ENCODE assay signal across 12 cellular contexts in the genomic region with DNA sequence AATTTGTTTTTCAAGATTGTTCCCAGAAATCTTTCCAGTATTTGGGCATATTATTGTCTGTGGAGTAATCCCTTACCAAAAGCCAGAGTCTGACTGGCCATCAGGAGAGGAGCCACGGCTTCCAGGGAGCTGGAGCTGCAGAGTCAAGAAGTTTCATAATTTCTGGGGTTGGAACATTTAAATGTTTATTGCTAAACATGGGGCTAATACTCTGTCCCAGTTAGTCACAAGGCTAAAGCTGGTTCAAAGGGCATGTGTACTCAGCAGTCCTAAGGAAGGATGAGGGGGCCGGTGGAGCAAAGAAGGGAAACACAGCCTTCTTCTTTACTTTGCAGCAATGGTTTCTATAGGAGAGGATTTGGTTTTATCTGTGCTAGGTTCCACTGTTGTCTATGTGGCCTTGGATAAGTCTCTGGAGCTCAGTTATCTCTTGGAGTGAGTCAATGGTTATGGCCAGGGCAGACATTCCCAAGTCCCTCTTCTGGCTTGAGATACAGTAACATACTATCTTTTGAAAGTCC. TPM values are rescaled to one million over a fixed set of nuclear protein-coding genes. Genes with fewer than 3 reads are reported as not detected.
A peak's percentile ranks its signal among the peaks of the same experiment; 100 is the strongest.
DNase-seq lines count a peak whose midpoint lies in the region; ATAC-seq and TF ChIP-seq lines count a peak whose summit lies in the region.
"Had no signal": no experiment of that assay in that cellular context is flagged by ENCODE, and none has a peak within 500 bp of the region (broad histone marks: within the 10 kb centered on the region; RNA-seq: fewer than 3 reads in every experiment).

No MANE protein-coding gene starts in this region.

- H3K79me2 ChIP-seq in H9 (ENCODE audit: insufficient read depth, low read length): no peaks in the 10 kb centered on the region

- peak; percentile 34 for ATAC-seq in left colon
- ATAC-seq: PC-3 had no signal

- 55% methylated on average over 2 of the region's 2 CpGs; no CpG with 5 or more reads in 1 of the 2 donors for WGBS in transverse colon (ENCODE audit: low coverage in 1 of 2), 2 donors
- no CpG with 5 or more reads among the region's 2 CpGs for WGBS in H9 (ENCODE audit: extremely low coverage, insufficient read length, low lambda C conversion rate)

- no peak overlapping the region for H4K5ac ChIP-seq in H9 (ENCODE audit: insufficient read length, low read depth, low read length)

- no peak for TF ChIP-seq POLR2A in transverse colon (IDR thresholded peaks at IDR 0.05)

- no peaks in the 10 kb centered on the region for H3K79me1 ChIP-seq in H9 (ENCODE audit: insufficient read depth, low read depth, low read length, poor library complexity, severe bottlenecking)

- H2BK5ac ChIP-seq in H9 (ENCODE audit: insufficient read length, low read length): no peak overlapping the region

- no peak overlapping the region for H2BK15ac ChIP-seq in H9 (ENCODE audit: low read depth, low read length)

- H3K27ac ChIP-seq in transverse colon: peak overlapping the region; percentile 23 to 73 (median 70)
- H3K27ac ChIP-seq in H9 (ENCODE audit: insufficient read length, low read depth, low read length): no peak overlapping the region

- peaks cover 0 to 32% (median 13%) of the 10 kb centered on the region in 4 donors for H3K36me3 ChIP-seq in transverse colon

- DNase-seq in activated naive CD4-positive, alpha-beta T cell treated with anti-CD3 and anti-CD28 coated beads, Interleukin-2, amount 50 U/mL, for 16 hours: no peak
- no peak for DNase-seq in activated naive CD8-positive, alpha-beta T cell treated with anti-CD3 and anti-CD28 coated beads for 36 hours
- DNase-seq in left colon (no peak), transverse colon (no peak), H9 (no peak), HK-2 (ENCODE audit: unreplicated experiment) (no peak), NCI-H1694 treated with DMSO at 0.1 percent for 48 hours (lab: John Stamatoyannopoulos, UW) (no peak)
- DNase-seq: dermis blood vessel endothelial cell; PC-3; stimulated activated CD4-positive, alpha-beta T cell treated with anti-CD3 and anti-CD28 coated beads, Interleukin-2, amount 100 ng/mL, for 48 hours had no signal

- H4K91ac ChIP-seq in H9 (ENCODE audit: insufficient read length, low read depth, low read length): no peak overlapping the region

- H3K27me3 ChIP-seq in transverse colon (no peaks in the 10 kb centered on the region), H9 (ENCODE audit: insufficient read depth, low read length) (no peaks in the 10 kb centered on the region; the same call in 1 of the 2 replicates)
- H3K27me3 ChIP-seq: BLaER1 treated with 17β-estradiol and CSF1 and Interleukin-3, amounts not matched to agents 10 nM and 100 nM had no signal

- no peaks in the 10 kb centered on the region for H3K23me2 ChIP-seq in H9 (ENCODE audit: insufficient read length, low read depth, low read length, poor library complexity, severe bottlenecking)

- no peak overlapping the region for H3K4ac ChIP-seq in H9 (ENCODE audit: low read depth, low read length)

- no peak overlapping the region for H3K4me2 ChIP-seq in H9 (ENCODE audit: insufficient read depth, insufficient read length, low read length)

- intact Hi-C loops in left colon (cut with DNase I, micrococcal nuclease): no loop called here
- intact Hi-C loops in transverse colon (cut with DNase I; ENCODE audit: low total_unique reads): no loop called here

- H3K23ac ChIP-seq in H9 (ENCODE audit: insufficient read length, low read depth, low read length): no peak overlapping the region

- H3K4me3 ChIP-seq in transverse colon: no peak overlapping the region
- H3K4me3 ChIP-seq: BLaER1 treated with 17β-estradiol and CSF1 and Interleukin-3, amounts not matched to agents 10 nM and 100 nM had no signal

- H2BK120ac ChIP-seq in H9 (ENCODE audit: low read depth, low read length, poor library complexity, severe bottlenecking): no peak overlapping the region

- no peaks in the 10 kb centered on the region for H3K9me3 Mint-ChIP-seq in activated naive CD4-positive, alpha-beta T cell treated with anti-CD3 and anti-CD28 coated beads, Interleukin-2, amount 50 U/mL, for 24 hours
- H3K9me3 Mint-ChIP-seq in activated naive CD8-positive, alpha-beta T cell treated with anti-CD3 and anti-CD28 coated beads for 36 hours: peaks cover 4% of the 10 kb centered on the region
- no peaks in the 10 kb centered on the region for H3K9me3 Mint-ChIP-seq in H9

- no peak overlapping the region for H3K14ac ChIP-seq in H9 (ENCODE audit: insufficient read depth, low read length)

- peaks cover 9 to 56% (median 33%) of the 10 kb centered on the region in 4 donors for H3K4me1 ChIP-seq in transverse colon
- H3K4me1 ChIP-seq in H9 (ENCODE audit: insufficient read depth, low read length): no peaks in the 10 kb centered on the region

- H3K9me3 ChIP-seq in transverse colon (no peaks in the 10 kb centered on the region), H9 (ENCODE audit: control insufficient read depth, low read depth, low read length) (no peaks in the 10 kb centered on the region)

- in situ Hi-C loops in transverse colon (cut with MboI; ENCODE audit: low pct_ligation_motif_present in 1 of 4, low pct_unique_long_range_greater_than_20kb in 1 of 4, low sequenced_read_pairs in 3 of 4): no loop called here

- TF ChIP-seq EP300 in transverse colon (IDR thresholded peaks at IDR 0.05; ENCODE audit: low read depth): no peak

- H3K36me3 Mint-ChIP-seq in activated naive CD4-positive, alpha-beta T cell treated with anti-CD3 and anti-CD28 coated beads, Interleukin-2, amount 50 U/mL, for 24 hours: peaks cover 50% of the 10 kb centered on the region
- peaks cover 97% of the 10 kb centered on the region for H3K36me3 Mint-ChIP-seq in activated naive CD8-positive, alpha-beta T cell treated with anti-CD3 and anti-CD28 coated beads for 36 hours
- peaks cover 5 to 28% (median 6%) of the 10 kb centered on the region in 3 experiments; a peak in 5 of 7 replicates for H3K36me3 Mint-ChIP-seq in H9 (ENCODE audit: insufficient read depth in 1 of 3, low read depth in 3 of 3)

- H3K56ac ChIP-seq in H9 (ENCODE audit: insufficient read length, low read depth, low read length): no peak overlapping the region

- peaks cover 100% of the 10 kb centered on the region for H3K4me1 Mint-ChIP-seq in activated naive CD4-positive, alpha-beta T cell treated with anti-CD3 and anti-CD28 coated beads, Interleukin-2, amount 50 U/mL, for 24 hours
- peaks cover 97% of the 10 kb centered on the region for H3K4me1 Mint-ChIP-seq in activated naive CD8-positive, alpha-beta T cell treated with anti-CD3 and anti-CD28 coated beads for 36 hours
- H3K4me1 Mint-ChIP-seq in H9: peaks cover 9 to 13% of the 10 kb centered on the region in 2 experiments; a peak in 3 of 4 replicates

- H2BK12ac ChIP-seq in H9 (ENCODE audit: insufficient read length, low read depth, low read length): no peak overlapping the region

- H4K20me1 ChIP-seq in H9 (ENCODE audit: control insufficient read depth, insufficient read depth, insufficient read length): no peaks in the 10 kb centered on the region

- H3K9ac ChIP-seq in H9 (ENCODE audit: extremely low read depth, insufficient read length, low read length): no peak overlapping the region
- H3K9ac ChIP-seq: BLaER1 treated with 17β-estradiol and CSF1 and Interleukin-3, amounts not matched to agents 10 nM and 100 nM had no signal

- peak overlapping the region; percentile 99 for H3K27ac Mint-ChIP-seq in activated naive CD4-positive, alpha-beta T cell treated with anti-CD3 and anti-CD28 coated beads, Interleukin-2, amount 50 U/mL, for 24 hours
- H3K27ac Mint-ChIP-seq in activated naive CD8-positive, alpha-beta T cell treated with anti-CD3 and anti-CD28 coated beads for 36 hours: peak overlapping the region; percentile 100
- H3K27ac Mint-ChIP-seq in H9: no peak overlapping the region

- no peak overlapping the region for H3T11ph ChIP-seq in H9 (ENCODE audit: low read length)

- no peak overlapping the region for H2AK5ac ChIP-seq in H9 (ENCODE audit: insufficient read length, low read length)

- peak overlapping the region; percentile 17 for H3K4me3 Mint-ChIP-seq in activated naive CD4-positive, alpha-beta T cell treated with anti-CD3 and anti-CD28 coated beads, Interleukin-2, amount 50 U/mL, for 24 hours
- no peak overlapping the region for H3K4me3 Mint-ChIP-seq in activated naive CD8-positive, alpha-beta T cell treated with anti-CD3 and anti-CD28 coated beads for 36 hours
- no peak overlapping the region for H3K4me3 Mint-ChIP-seq in H9

- TF ChIP-seq CTCF in transverse colon (IDR thresholded peaks at IDR 0.05): no peak
- TF ChIP-seq CTCF in H9 (conservative IDR thresholded peaks at IDR 0.05): no peak

- H3K18ac ChIP-seq in H9 (ENCODE audit: insufficient read length, low read depth, low read length): no peak overlapping the region

- H3K27me3 Mint-ChIP-seq in activated naive CD4-positive, alpha-beta T cell treated with anti-CD3 and anti-CD28 coated beads, Interleukin-2, amount 50 U/mL, for 24 hours: no peaks in the 10 kb centered on the region
- no peaks in the 10 kb centered on the region for H3K27me3 Mint-ChIP-seq in activated naive CD8-positive, alpha-beta T cell treated with anti-CD3 and anti-CD28 coated beads for 36 hours
- no peaks in the 10 kb centered on the region for H3K27me3 Mint-ChIP-seq in H9 (ENCODE audit: low read depth)

- no peak overlapping the region for H2AFZ ChIP-seq in H9 (ENCODE audit: low read length)

- H2BK20ac ChIP-seq in H9 (ENCODE audit: low read depth, low read length, poor library complexity, severe bottlenecking): no peak overlapping the region

- no peak overlapping the region for H4K8ac ChIP-seq in H9 (replicated peaks; ENCODE audit: insufficient read length, low read depth, low read length)

RNA-seq across cellular contexts. Expression of gene DENND2D, which starts 9.5 kb away (rescaled TPM):
- 100 to 1,000 TPM; 201 to 203 TPM for total RNA-seq in activated naive CD8-positive, alpha-beta T cell treated with anti-CD3 and anti-CD28 coated beads for 36 hours
- total RNA-seq in left colon (10 to 100 TPM; 54.1 to 63.5 TPM), transverse colon (10 to 100 TPM; 43.4 to 61.0 (median 50.7) TPM), H9 (2021) (0.11 and 0.29 TPM in 2 replicates)

RNA-seq across cellular contexts. Expression of gene CHI3L2, which starts 36.5 kb away (rescaled TPM):
- 1 to 10 TPM; 5.1 to 9.2 TPM for total RNA-seq in activated naive CD8-positive, alpha-beta T cell treated with anti-CD3 and anti-CD28 coated beads for 36 hours
- total RNA-seq in left colon: 1 to 10 TPM in 1 of 2 donors, under 1 TPM in 1; 0.40 to 1.2 TPM
- total RNA-seq in transverse colon: 1 to 10 TPM in 1 of 4 donors, under 1 TPM in 1, not detected in 2; 0.82 to 2.7 TPM
- total RNA-seq in H9 (2021): not detected in 2 replicates

RNA-seq across cellular contexts. Expression of gene CEPT1, which starts 51.0 kb away (rescaled TPM):
- 10 to 100 TPM; 34.8 to 35.9 TPM for total RNA-seq in activated naive CD8-positive, alpha-beta T cell treated with anti-CD3 and anti-CD28 coated beads for 36 hours
- 10 to 100 TPM; 30.8 to 37.0 TPM for total RNA-seq in left colon
- total RNA-seq in transverse colon: 10 to 100 TPM; 11.2 to 55.6 (median 26.9) TPM
- total RNA-seq in H9 (2021): 33.0 and 33.7 TPM in 2 replicates

RNA-seq across cellular contexts. Expression of gene DRAM2, which starts 51.1 kb away (rescaled TPM):
- total RNA-seq in activated naive CD8-positive, alpha-beta T cell treated with anti-CD3 and anti-CD28 coated beads for 36 hours: 10 to 100 TPM; 25.6 to 26.8 TPM
- total RNA-seq in left colon: 10 to 100 TPM; 59.8 to 62.1 TPM
- 100 to 1,000 TPM in 1 of 4 donors, 10 to 100 TPM in 3; 36.2 to 116 (median 81.7) TPM for total RNA-seq in transverse colon
- total RNA-seq in H9 (2021): 33.6 and 34.4 TPM in 2 replicates

Comparison
In these comparisons a context has a peak if more than half of its experiments do, and no peak if none do; other contexts are left out.
1. H3K27ac Mint-ChIP-seq: peak in activated naive CD4-positive, alpha-beta T cell treated with anti-CD3 and anti-CD28 coated beads, Interleukin-2, amount 50 U/mL, for 24 hours (single experiment) and activated naive CD8-positive, alpha-beta T cell treated with anti-CD3 and anti-CD28 coated beads for 36 hours (single experiment); none in H9 (0 of 3).
2. RNA of gene DENND2D, which starts 9.5 kb away (total RNA-seq): 201 to 203 TPM in activated naive CD8-positive, alpha-beta T cell treated with anti-CD3 and anti-CD28 coated beads for 36 hours, 54.1 to 63.5 TPM in left colon and 43.4 to 61.0 TPM in transverse colon; 0.11 to 0.29 TPM in H9; every median in the first group is over 10 times any median in the second.